10 cellular contexts compared by ENCODE assay signal in the genomic region with DNA sequence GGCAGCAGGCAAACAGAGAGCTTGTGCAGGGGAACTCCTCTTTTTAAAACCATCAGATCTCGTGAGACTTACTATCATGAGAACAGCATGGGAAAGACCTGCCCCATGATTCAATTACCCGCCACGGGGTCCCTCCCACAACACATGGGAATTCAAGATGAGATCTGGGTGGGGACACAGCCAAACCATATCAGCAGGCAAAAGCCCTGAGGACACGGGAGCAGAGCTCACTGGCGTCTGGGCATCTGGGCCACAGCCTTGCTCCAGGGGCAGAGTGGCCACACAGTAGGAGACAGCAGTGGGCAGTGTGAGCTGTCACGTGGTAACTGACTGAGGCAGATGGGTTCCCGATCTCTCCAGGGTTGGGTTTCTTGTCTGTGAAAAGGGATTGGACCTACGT. TPM values are rescaled to one million over a fixed set of nuclear protein-coding genes. Genes with fewer than 3 reads are reported as not detected.
DNase-seq lines count a peak whose midpoint lies in the region; TF ChIP-seq lines count a peak whose summit lies in the region.
"Not testable (repeated sequence)": the region's sequence is repeated elsewhere in the genome, so short reads cannot be mapped to it uniquely, and the experiment has no call there.
"Had no signal": no experiment of that assay in that cellular context is flagged by ENCODE, and none has a peak within 500 bp of the region (broad histone marks: within the 10 kb centered on the region; RNA-seq: fewer than 3 reads in every experiment).

No MANE protein-coding gene starts in this region.

- H3F3A ChIP-seq in SK-N-SH (replicated peaks; ENCODE audit: insufficient read depth) = not testable (repeated sequence)

- peak in 1 of 2 experiments; percentile 54; a peak in 1 of 4 replicates for TF ChIP-seq EP300 in SK-N-SH (IDR thresholded peaks at IDR 0.05; ENCODE audit: borderline replicate concordance in 1 of 2, low read depth in 1 of 2, low read length in 1 of 2)

- H3K27me3 ChIP-seq in SK-N-SH (ENCODE audit: insufficient read depth) = not testable (repeated sequence)

- H3K4me2 ChIP-seq in SK-N-SH = not testable (repeated sequence)

- TF ChIP-seq CTCF in HFFc6 (IDR thresholded peaks at IDR 0.05); SK-N-SH (IDR thresholded peaks at IDR 0.05): not testable (repeated sequence)

- POLR2A ChIA-PET in SK-N-SH (lab: Yijun Ruan, JAX) = interaction anchor here (1.2 to 2.8 kb wide), 2 partner anchors 20 to 69 kb away, joined by 5 to 22 read pairs; a partner anchor contains a TSS

- not testable (repeated sequence) for H3K79me2 ChIP-seq in SK-N-SH (ENCODE audit: insufficient read depth)

- H3K4me3 Mint-ChIP-seq in HFFc6; stimulated activated naive CD8-positive, alpha-beta T cell treated with anti-CD3 and anti-CD28 coated beads, Interleukin-15, Interleukin-2, amounts not matched to agents 100 ng/mL and 50 ng/mL, for 24 hours: not testable (repeated sequence)

- not testable (repeated sequence) for H3K9me3 ChIP-seq in SK-N-SH

- H3K27me3 Mint-ChIP-seq in HFFc6 (ENCODE audit: insufficient read depth); stimulated activated naive CD8-positive, alpha-beta T cell treated with anti-CD3 and anti-CD28 coated beads, Interleukin-15, Interleukin-2, amounts not matched to agents 100 ng/mL and 50 ng/mL, for 24 hours: not testable (repeated sequence)

- not testable (repeated sequence) for H3K4me3 ChIP-seq in SK-N-SH (ENCODE audit: low read depth in 2 of 2, low read length in 1 of 2)

- not testable (repeated sequence) for H4K20me1 ChIP-seq in SK-N-SH (ENCODE audit: insufficient read depth)

- H2AFZ ChIP-seq in SK-N-SH (ENCODE audit: low read depth) = not testable (repeated sequence)

- TF ChIP-seq RAD21 in SK-N-SH (IDR thresholded peaks at IDR 0.05; ENCODE audit: low read length) = not testable (repeated sequence)

- peak overlapping the region in 1 of 2 experiments; percentile 36; a peak in 2 of 4 replicates for H3K27ac ChIP-seq in SK-N-SH (ENCODE audit: low read depth in 2 of 2, low read length in 1 of 2)

- H3K9ac ChIP-seq in SK-N-SH = not testable (repeated sequence)

- CTCF ChIA-PET in SK-N-SH (lab: Yijun Ruan, JAX) = interaction anchor here (1.0 to 1.5 kb wide), 2 partner anchors 43 to 69 kb away, joined by 3 to 7 read pairs; partner anchors contain the start of gene EFCAB12

- H3K4me1 ChIP-seq in SK-N-SH (ENCODE audit: control insufficient read depth in 1 of 2, insufficient read depth in 2 of 2, low read depth in 1 of 2, low read length in 1 of 2) = peaks cover 0 to 15% of the 10 kb centered on the region in 2 experiments; a peak in 1 of 4 replicates

- peaks cover 16% of the 10 kb centered on the region; the same call in 1 of the 2 replicates for H3K36me3 Mint-ChIP-seq in HFFc6 (ENCODE audit: low read depth)
- H3K36me3 Mint-ChIP-seq in stimulated activated naive CD8-positive, alpha-beta T cell treated with anti-CD3 and anti-CD28 coated beads, Interleukin-15, Interleukin-2, amounts not matched to agents 100 ng/mL and 50 ng/mL, for 24 hours (ENCODE audit: low read depth) = peaks cover 30% of the 10 kb centered on the region

- H3K4me1 Mint-ChIP-seq in HFFc6 (ENCODE audit: low read depth) = peaks cover 42% of the 10 kb centered on the region
- H3K4me1 Mint-ChIP-seq in stimulated activated naive CD8-positive, alpha-beta T cell treated with anti-CD3 and anti-CD28 coated beads, Interleukin-15, Interleukin-2, amounts not matched to agents 100 ng/mL and 50 ng/mL, for 24 hours (ENCODE audit: low read depth) = not testable (repeated sequence)

- DNase-seq in EL (peak; percentile 22), HFFc6 (peak; percentile 16), NCI-H82 (lab: John Stamatoyannopoulos, UW) (peak; percentile 61), SK-N-SH (peak; percentile 83), cerebellar cortex (ENCODE audit: low spot score) (peak; percentile 26), foreskin melanocyte (peak; percentile 57), myocyte (ENCODE audit: low read depth) (peak; percentile 64)

- H3K36me3 ChIP-seq in SK-N-SH (replicated peaks in 1 of 2; ENCODE audit: control insufficient read depth in 1 of 2, insufficient read depth in 2 of 2, low read length in 1 of 2) = peaks cover 9 to 21% of the 10 kb centered on the region in 2 experiments

- H3K27ac Mint-ChIP-seq in HFFc6 = not testable (repeated sequence)
- H3K27ac Mint-ChIP-seq in stimulated activated naive CD8-positive, alpha-beta T cell treated with anti-CD3 and anti-CD28 coated beads, Interleukin-15, Interleukin-2, amounts not matched to agents 100 ng/mL and 50 ng/mL, for 24 hours = peak overlapping the region; percentile 26

- 54% methylated on average over 6 of the region's 8 CpGs for WGBS in SK-N-SH (ENCODE audit: low lambda C conversion rate)

- not testable (repeated sequence) for H3K9me2 ChIP-seq in SK-N-SH

- not testable (repeated sequence) for H3K9me3 Mint-ChIP-seq in HFFc6; stimulated activated naive CD8-positive, alpha-beta T cell treated with anti-CD3 and anti-CD28 coated beads, Interleukin-15, Interleukin-2, amounts not matched to agents 100 ng/mL and 50 ng/mL, for 24 hours

TF ChIP-seq in SK-N-SH, 30 proteins besides CTCF, POLR2A, EP300 and RAD21:
- TF ChIP-seq CHD2 (IDR thresholded peaks at IDR 0.05; ENCODE audit: low read length, partially characterized antibody) (peak; percentile 97), RCOR1 (IDR thresholded peaks at IDR 0.05; ENCODE audit: low read length) (peak; percentile 84), GATA2 (CRISPR knock-in tag; IDR thresholded peaks at IDR 0.05) (peak; percentile 91), MXI1 (IDR thresholded peaks at IDR 0.05; ENCODE audit: low read depth, low read length) (peak; percentile 63), FOXJ3 (CRISPR knock-in tag; IDR thresholded peaks at IDR 0.05) (peak; percentile 88), USF1 (IDR thresholded peaks at IDR 0.05; ENCODE audit: borderline replicate concordance, low read depth) (peak; percentile 35; the same call in 1 of the 2 replicates)

RNA-seq across cellular contexts. Expression of gene EFCAB12, which starts 42.9 kb away (rescaled TPM):
- under 1 TPM in 5 of 6 experiments, not detected in 1; 0.09 to 0.14 (median 0.12) TPM for total RNA-seq in HFFc6 (2021; fragmentation: NEBNext Ultra II Directional; extraction: Animal tissue kit (Norgen Biotek cat#: 25700))
- polyA plus RNA-seq in SK-N-SH (2012; rRNA removed) = 0.26 and 0.38 TPM in 2 replicates
- 0.04 and 0.09 TPM in 2 replicates for polyA plus RNA-seq in SK-N-SH (2012; cell fraction: cytosol; rRNA removed)
- 1.7 and 1.8 TPM in 2 replicates for polyA plus RNA-seq in SK-N-SH (2012; cell fraction: nucleus; rRNA removed)
- 0.35 TPM in 1 of 2 replicates, not detected in the other for total RNA-seq in myocyte
- 0.10 TPM for polyA plus RNA-seq in myocyte (2012)
- total RNA-seq: M059J had no signal
- polyA plus RNA-seq: CD14-positive monocyte had no signal

RNA-seq across cellular contexts. Expression of gene MBD4, which starts 54.2 kb away (rescaled TPM):
- 10 to 100 TPM; 18.7 to 25.7 (median 21.8) TPM for total RNA-seq in HFFc6 (2021; fragmentation: NEBNext Ultra II Directional; extraction: Animal tissue kit (Norgen Biotek cat#: 25700))
- 11.1 and 11.7 TPM in 2 replicates for polyA plus RNA-seq in SK-N-SH (2012; rRNA removed)
- 10.3 and 12.7 TPM in 2 replicates for polyA plus RNA-seq in SK-N-SH (2012; cell fraction: cytosol; rRNA removed)
- polyA plus RNA-seq in SK-N-SH (2012; cell fraction: nucleus; rRNA removed) = 32.7 and 35.4 TPM in 2 replicates
- 15.9 and 16.1 TPM in 2 replicates for total RNA-seq in myocyte
- polyA plus RNA-seq in myocyte (2012) = 15.8 TPM

RNA-seq across cellular contexts. Expression of gene IFT122, which starts 54.5 kb away (rescaled TPM):
- total RNA-seq in HFFc6 (2021; fragmentation: NEBNext Ultra II Directional; extraction: Animal tissue kit (Norgen Biotek cat#: 25700)) = 10 to 100 TPM; 12.2 to 18.8 (median 18.2) TPM
- polyA plus RNA-seq in SK-N-SH (2012; rRNA removed) = 20.1 and 20.8 TPM in 2 replicates
- polyA plus RNA-seq in SK-N-SH (2012; cell fraction: cytosol; rRNA removed) = 9.0 and 11.9 TPM in 2 replicates
- 60.6 and 73.3 TPM in 2 replicates for polyA plus RNA-seq in SK-N-SH (2012; cell fraction: nucleus; rRNA removed)
- total RNA-seq in myocyte = 8.1 and 10.7 TPM in 2 replicates
- polyA plus RNA-seq in myocyte (2012) = 21.7 TPM

Comparison
In these comparisons a context has a peak if more than half of its experiments do, and no peak if none do; other contexts are left out.
1. DNase-seq: peak in every context shown above with its lines; median percentile 83 in SK-N-SH; 64 in myocyte; 61 in NCI-H82; 57 in foreskin melanocyte; 26 in cerebellar cortex; 22 in EL; 16 in HFFc6.